Comparison of ENCODE assay signal across 9 cellular contexts in genomic region chrX:135185795-135186443, GRCh38. TPM values are rescaled to one million over a fixed set of nuclear protein-coding genes. Genes with fewer than 3 reads are reported as not detected.
DNase-seq lines count a peak whose midpoint lies in the region; ATAC-seq and TF ChIP-seq lines count a peak whose summit lies in the region.
"Had no signal": no experiment of that assay in that cellular context is flagged by ENCODE, and none has a peak within 500 bp of the region (broad histone marks: within the 10 kb centered on the region; RNA-seq: fewer than 3 reads in every experiment).

No MANE protein-coding gene starts in this region.

- H3K27me3 ChIP-seq in dorsolateral prefrontal cortex: peaks cover 0 to 64% (median 14%) of the 10 kb centered on the region in 45 donors

- H3K27ac Mint-ChIP-seq in activated T-cell treated with anti-CD3 and anti-CD28 coated beads, Interleukin-2, amount 50 U/mL, for 24 hours: no peak overlapping the region
- no peak overlapping the region for H3K27ac Mint-ChIP-seq in mesothelial cell of epicardium

- intact Hi-C loops in dorsolateral prefrontal cortex (cut with DNase I): no loop called here

- TF ChIP-seq CTCF in dorsolateral prefrontal cortex (IDR thresholded peaks at IDR 0.05 in 54 of 56, conservative IDR thresholded peaks at IDR 0.05 in 2 of 56; ENCODE audit: low read depth in 1 of 56, partially characterized antibody in 56 of 56) (peak in 50 of 56 donors; percentile 11 to 62 (median 40)), mesothelial cell of epicardium (IDR thresholded peaks at IDR 0.05; ENCODE audit: unreplicated experiment) (no peak)

- H3K27ac ChIP-seq in dorsolateral prefrontal cortex: no peak overlapping the region

- H3K36me3 Mint-ChIP-seq in activated T-cell treated with anti-CD3 and anti-CD28 coated beads, Interleukin-2, amount 50 U/mL, for 24 hours (ENCODE audit: low read depth): no peaks in the 10 kb centered on the region
- H3K36me3 Mint-ChIP-seq in mesothelial cell of epicardium: no peaks in the 10 kb centered on the region

- DNase-seq in activated T-cell treated with anti-CD3 and anti-CD28 coated beads for 24 hours (ENCODE audit: low read depth) (peak; percentile 21), LHCN-M2 (ENCODE audit: low read depth) (peak; percentile 49), SW480 (ENCODE audit: low spot score) (peak; percentile 60), dorsolateral prefrontal cortex (peak in 2 of 10 donors; percentile 12 to 45), midbrain (lab: John Stamatoyannopoulos, UW) (peak; percentile 24), mesothelial cell of epicardium (ENCODE audit: low spot score in 2 of 2, unreplicated experiment in 2 of 2) (no peak)
- DNase-seq in activated T-cell treated with anti-CD3 and anti-CD28 coated beads, Interleukin-2, amount 50 U/mL, for 24 hours: no peak
- DNase-seq: left cardiac atrium had no signal

- peaks cover 76% of the 10 kb centered on the region for H3K27me3 Mint-ChIP-seq in activated T-cell treated with anti-CD3 and anti-CD28 coated beads, Interleukin-2, amount 50 U/mL, for 24 hours
- H3K27me3 Mint-ChIP-seq in mesothelial cell of epicardium (ENCODE audit: low read depth): peaks cover 17% of the 10 kb centered on the region

- H3K9me3 Mint-ChIP-seq in activated T-cell treated with anti-CD3 and anti-CD28 coated beads, Interleukin-2, amount 50 U/mL, for 24 hours: no peaks in the 10 kb centered on the region
- peaks cover 25% of the 10 kb centered on the region for H3K9me3 Mint-ChIP-seq in mesothelial cell of epicardium

- peak; percentile 90 for ATAC-seq in GM21619 (IDR thresholded peaks at IDR 0.05; ENCODE audit: unreplicated experiment)

- no peak overlapping the region for H3K4me3 ChIP-seq in dorsolateral prefrontal cortex

- no peaks in the 10 kb centered on the region for H3K4me1 Mint-ChIP-seq in activated T-cell treated with anti-CD3 and anti-CD28 coated beads, Interleukin-2, amount 50 U/mL, for 24 hours (ENCODE audit: low read depth)
- no peaks in the 10 kb centered on the region for H3K4me1 Mint-ChIP-seq in mesothelial cell of epicardium

- no peak overlapping the region for H3K4me3 Mint-ChIP-seq in activated T-cell treated with anti-CD3 and anti-CD28 coated beads, Interleukin-2, amount 50 U/mL, for 24 hours
- no peak overlapping the region for H3K4me3 Mint-ChIP-seq in mesothelial cell of epicardium

RNA-seq across cellular contexts. Expression of gene CT55, which starts 14.7 kb away (rescaled TPM):
- not detected in 2 replicates for total RNA-seq in LHCN-M2 (2014; rRNA removed)
- polyA plus RNA-seq in LHCN-M2 (2012): not detected
- 1 to 10 TPM in 16 of 120 experiments, under 1 TPM in 52, not detected in 52; 0.23 to 2.3 (median 0.66) TPM for total RNA-seq in dorsolateral prefrontal cortex
- total RNA-seq in mesothelial cell of epicardium: 0.24 to 0.34 TPM (median 0.25 TPM) in 3 replicates
- total RNA-seq: left cardiac atrium had no signal

Comparison
In these comparisons a context has a peak if more than half of its experiments do, and no peak if none do; other contexts are left out.
1. DNase-seq: peak in activated T-cell treated with anti-CD3 and anti-CD28 coated beads for 24 hours (single experiment), LHCN-M2 (single experiment), SW480 (single experiment) and midbrain (single experiment); none in activated T-cell treated with anti-CD3 and anti-CD28 coated beads, Interleukin-2, amount 50 U/mL, for 24 hours (single experiment) and mesothelial cell of epicardium (0 of 2).